Comparison of ENCODE assay signal across 8 cellular contexts in genomic region chr3:43689766-43690399, GRCh38. TPM values are rescaled to one million over a fixed set of nuclear protein-coding genes. Genes with fewer than 3 reads are reported as not detected.
A peak's percentile ranks its signal among the peaks of the same experiment; 100 is the strongest.
DNase-seq lines count a peak whose midpoint lies in the region; ATAC-seq and TF ChIP-seq lines count a peak whose summit lies in the region.

No MANE protein-coding gene starts in this region.

- no peak for TF ChIP-seq CTCF in GM06990 (IDR thresholded peaks at IDR 0.05; ENCODE audit: insufficient read depth, low read length, poor library complexity, severe bottlenecking)
- no peak for TF ChIP-seq CTCF in endodermal cell (conservative IDR thresholded peaks at IDR 0.05)

- WGBS in endodermal cell (ENCODE audit: insufficient coverage in 1 of 2, insufficient read length in 1 of 2), 2 experiments = 39 to 43% methylated on average over 17 to 26 of the region's 26 CpGs
- WGBS in neuronal stem cell (ENCODE audit: extremely low coverage in 2 of 2, insufficient read length in 2 of 2, insufficient replicate concordance in 1 of 2), 2 donors = no CpG with 5 or more reads among the region's 26 CpGs

- H3K4me3 ChIP-seq in GM06990 (replicated peaks; ENCODE audit: low read depth, low read length) (peak overlapping the region; percentile 60), endodermal cell (ENCODE audit: low read length) (peak overlapping the region; percentile 87), neuronal stem cell (ENCODE audit: low read length in 2 of 2) (peak overlapping the region; percentile 79 to 86)

- no peaks in the 10 kb centered on the region for H3K9me3 Mint-ChIP-seq in endodermal cell

- H3K4ac ChIP-seq in neuronal stem cell (ENCODE audit: low read length) = no peak overlapping the region

- H3K36me3 ChIP-seq in GM06990 (ENCODE audit: control insufficient read depth, insufficient read depth, low read length) (no peaks in the 10 kb centered on the region), endodermal cell (ENCODE audit: control insufficient read depth, insufficient read depth, low read length) (no peaks in the 10 kb centered on the region), neuronal stem cell (replicated peaks in 1 of 2; ENCODE audit: control insufficient read depth in 2 of 2, insufficient read depth in 2 of 2, low read length in 2 of 2) (peaks cover 0 to 4% of the 10 kb centered on the region in 2 donors)

- H2BK5ac ChIP-seq in neuronal stem cell (ENCODE audit: low read length) = no peak overlapping the region

- no peak overlapping the region for H3K14ac ChIP-seq in neuronal stem cell (ENCODE audit: low read length)

- H3K27me3 Mint-ChIP-seq in endodermal cell (ENCODE audit: insufficient read depth) = peaks cover 2% of the 10 kb centered on the region

- peak overlapping the region; percentile 61 for H2BK15ac ChIP-seq in neuronal stem cell (ENCODE audit: low read length)

- peak overlapping the region; percentile 39 for H3K9ac ChIP-seq in endodermal cell (ENCODE audit: extremely low read depth, low read length, poor library complexity, severe bottlenecking)
- peak overlapping the region; percentile 78 for H3K9ac ChIP-seq in neuronal stem cell (ENCODE audit: low read depth, low read length, poor library complexity)

- no peak overlapping the region for H2BK120ac ChIP-seq in neuronal stem cell (ENCODE audit: low read depth, low read length)

- H3K18ac ChIP-seq in neuronal stem cell (ENCODE audit: low read length) = peak overlapping the region; percentile 89

- H3K36me3 Mint-ChIP-seq in endodermal cell (ENCODE audit: low read depth) = peaks cover 10% of the 10 kb centered on the region

- ATAC-seq in GM19452 (IDR thresholded peaks at IDR 0.05; ENCODE audit: unreplicated experiment) = no peak

- H3K9me3 ChIP-seq in endodermal cell (ENCODE audit: control insufficient read depth, low read length) (no peaks in the 10 kb centered on the region), neuronal stem cell (replicated peaks in 1 of 2; ENCODE audit: control insufficient read depth in 2 of 2, insufficient read depth in 1 of 2, low read depth in 1 of 2, low read length in 2 of 2) (no peaks in the 10 kb centered on the region)

- H3K4me1 Mint-ChIP-seq in endodermal cell = peaks cover 35% of the 10 kb centered on the region

- peak overlapping the region; percentile 100 for H3K23ac ChIP-seq in neuronal stem cell (ENCODE audit: low read depth, low read length, poor library complexity)

- H3K27ac Mint-ChIP-seq in endodermal cell = peak overlapping the region; percentile 97

- H2AK5ac ChIP-seq in neuronal stem cell (ENCODE audit: low read depth, low read length) = no peak overlapping the region

- no peak overlapping the region for H4K91ac ChIP-seq in neuronal stem cell (ENCODE audit: low read depth, low read length, poor library complexity)

- H3K4me3 Mint-ChIP-seq in endodermal cell = peak overlapping the region; percentile 85

- H3K79me1 ChIP-seq in neuronal stem cell (ENCODE audit: low read depth, low read length) = no peaks in the 10 kb centered on the region

- peaks cover 15% of the 10 kb centered on the region for H3K4me1 ChIP-seq in endodermal cell (ENCODE audit: control insufficient read depth, insufficient read depth, low read length)
- H3K4me1 ChIP-seq in neuronal stem cell (ENCODE audit: control insufficient read depth in 2 of 2, insufficient read depth in 1 of 2, low read depth in 1 of 2, low read length in 2 of 2) = peaks cover 0 to 3% of the 10 kb centered on the region in 2 donors

- peak overlapping the region; percentile 98 for H2AFZ ChIP-seq in neuronal stem cell (ENCODE audit: low read length)

- H3K4me2 ChIP-seq in neuronal stem cell (ENCODE audit: insufficient read depth, low read length, poor library complexity, severe bottlenecking) = peak overlapping the region; percentile 88

- H3K27me3 ChIP-seq in GM06990 (replicated peaks; ENCODE audit: control insufficient read depth, insufficient read depth, low read length) (no peaks in the 10 kb centered on the region), endodermal cell (ENCODE audit: control insufficient read depth, insufficient read depth, low read length, poor library complexity, severe bottlenecking) (no peaks in the 10 kb centered on the region), neuronal stem cell (ENCODE audit: control insufficient read depth in 3 of 3, insufficient read depth in 3 of 3, low read depth in 1 of 3, low read length in 3 of 3) (no peaks in the 10 kb centered on the region)

- no peak overlapping the region for H3K27ac ChIP-seq in endodermal cell (ENCODE audit: low read depth, low read length)
- no peak overlapping the region for H3K27ac ChIP-seq in neuronal stem cell (replicated peaks; ENCODE audit: low read length)

- no peak overlapping the region for H4K8ac ChIP-seq in neuronal stem cell (ENCODE audit: low read depth, low read length)

- H2BK12ac ChIP-seq in neuronal stem cell (ENCODE audit: low read length) = no peak overlapping the region

- no peak for DNase-seq in GM06990 (ENCODE audit: extremely low read depth, insufficient read length)
- DNase-seq in NCI-H748 (lab: John Stamatoyannopoulos, UW; ENCODE audit: unreplicated experiment) = peak; percentile 17
- no peak for DNase-seq in endodermal cell
- no peak for DNase-seq in neuronal stem cell (ENCODE audit: low spot score)
- DNase-seq in A172 (ENCODE audit: low spot score) = no peak
- DNase-seq in activated effector memory CD4-positive, alpha-beta T cell treated with anti-CD3 and anti-CD28 coated beads, Interleukin-2, amount 50 U/mL, for 16 hours = no peak
- DNase-seq in activated CD4-positive, alpha-beta T cell treated with anti-CD3 and anti-CD28 coated beads for 1 hour = no peak

RNA-seq across cellular contexts. Expression of gene ABHD5, which starts 0.9 kb away (rescaled TPM):
- total RNA-seq in endodermal cell = 10 to 100 TPM; 20.5 to 24.1 TPM
- 14.1 TPM for polyA plus RNA-seq in endodermal cell (2013, experiment 1 of 2)
- 12.9 TPM for polyA plus RNA-seq in endodermal cell (2013, experiment 2 of 2)
- 4.5 TPM for polyA plus RNA-seq in neuronal stem cell (2013, experiment 1 of 2)
- 4.4 TPM for polyA plus RNA-seq in neuronal stem cell (2013, experiment 2 of 2)
- 21.8 and 32.1 TPM in 2 replicates for total RNA-seq in A172 (2014; rRNA removed; shearing (Covaris generic))
